12 cellular contexts compared by ENCODE assay signal in genomic region chr5:127988149-127988755, GRCh38.
A peak's percentile ranks its signal among the peaks of the same experiment; 100 is the strongest.
DNase-seq lines count a peak whose midpoint lies in the region; ATAC-seq and TF ChIP-seq lines count a peak whose summit lies in the region.
"Had no signal": no experiment of that assay in that cellular context is flagged by ENCODE, and none has a peak within 500 bp of the region (broad histone marks: within the 10 kb centered on the region; RNA-seq: fewer than 3 reads in every experiment).

No MANE protein-coding gene starts in this region.

- no peak for ATAC-seq in heart left ventricle
- no peak for ATAC-seq in GM21619 (IDR thresholded peaks at IDR 0.05; ENCODE audit: unreplicated experiment)
- ATAC-seq in HG03520 (IDR thresholded peaks at IDR 0.05; ENCODE audit: unreplicated experiment), result no peak
- ATAC-seq in GM21717 (IDR thresholded peaks at IDR 0.05; ENCODE audit: unreplicated experiment), result no peak
- ATAC-seq: T-helper 17 cell had no signal

- no peak overlapping the region for H3K4me3 Mint-ChIP-seq in activated T-cell treated with anti-CD3 and anti-CD28 coated beads, Interleukin-2, amount 50 U/mL, for 24 hours
- H3K4me3 Mint-ChIP-seq: T-helper 17 cell had no signal

- TF ChIP-seq CTCF in left ventricle myocardium inferior (IDR thresholded peaks at IDR 0.05; ENCODE audit: borderline replicate concordance), result no peak
- no peak for TF ChIP-seq CTCF in heart left ventricle (IDR thresholded peaks at IDR 0.05)
- no peak for TF ChIP-seq CTCF in PC-9 (conservative IDR thresholded peaks at IDR 0.05)
- no peak for TF ChIP-seq CTCF in fibroblast of lung (conservative IDR thresholded peaks at IDR 0.05 in 1 of 2, IDR thresholded peaks at IDR 0.05 in 1 of 2; ENCODE audit: low read depth in 1 of 2, low read length in 2 of 2)

- no peaks in the 10 kb centered on the region for H3K36me3 ChIP-seq in left ventricle myocardium inferior
- no peaks in the 10 kb centered on the region for H3K36me3 ChIP-seq in heart left ventricle
- peaks cover 3% of the 10 kb centered on the region; the same call in 1 of the 2 replicates for H3K36me3 ChIP-seq in PC-9 (ENCODE audit: low read depth)
- no peaks in the 10 kb centered on the region for H3K36me3 ChIP-seq in fibroblast of lung (ENCODE audit: control insufficient read depth, insufficient read depth, low read length)
- H3K36me3 ChIP-seq: adrenal gland, thoracic aorta had no signal

- CTCF ChIA-PET in PC-9 (lab: Charles Lee), result no interaction called here

- TF ChIP-seq POLR2A in heart left ventricle (IDR thresholded peaks at IDR 0.05), result no peak

- H3K79me2 ChIP-seq in PC-9 (ENCODE audit: low read depth), result no peaks in the 10 kb centered on the region
- no peaks in the 10 kb centered on the region for H3K79me2 ChIP-seq in fibroblast of lung (ENCODE audit: control insufficient read depth, insufficient read depth, low read length)

- H3K27me3 ChIP-seq in left ventricle myocardium inferior (ENCODE audit: low read depth), result no peaks in the 10 kb centered on the region
- H3K27me3 ChIP-seq in heart left ventricle, result no peaks in the 10 kb centered on the region
- H3K27me3 ChIP-seq in PC-9 (ENCODE audit: insufficient read depth, low read depth), result no peaks in the 10 kb centered on the region
- H3K27me3 ChIP-seq in fibroblast of lung (ENCODE audit: control insufficient read depth, insufficient read depth, low read length), result no peaks in the 10 kb centered on the region
- H3K27me3 ChIP-seq: adrenal gland had no signal

- H3K4me1 ChIP-seq in left ventricle myocardium inferior (peaks cover 15% of the 10 kb centered on the region), heart left ventricle (peaks cover 0 to 16% (median 12%) of the 10 kb centered on the region in 12 donors), PC-9 (replicated peaks; ENCODE audit: insufficient read depth) (peaks cover 14% of the 10 kb centered on the region), fibroblast of lung (ENCODE audit: control insufficient read depth, extremely low read depth, insufficient read depth, low read length) (peaks cover 9% of the 10 kb centered on the region)
- H3K4me1 ChIP-seq: adrenal gland had no signal

- H3K4me2 ChIP-seq in PC-9 (peak overlapping the region; percentile 30), fibroblast of lung (ENCODE audit: extremely low read depth, insufficient read depth, low read length) (peak overlapping the region; percentile 87)

- H3K9me3 Mint-ChIP-seq in activated T-cell treated with anti-CD3 and anti-CD28 coated beads, Interleukin-2, amount 50 U/mL, for 24 hours, result peaks cover 4% of the 10 kb centered on the region

- H4K20me1 ChIP-seq in PC-9 (ENCODE audit: insufficient read depth), result no peaks in the 10 kb centered on the region
- H4K20me1 ChIP-seq in fibroblast of lung (ENCODE audit: control insufficient read depth, extremely low read depth, insufficient read depth, low read length), result no peaks in the 10 kb centered on the region

- H3K9me3 ChIP-seq in left ventricle myocardium inferior (replicated peaks) (no peaks in the 10 kb centered on the region), heart left ventricle (peaks cover 0 to 7% (median 0%) of the 10 kb centered on the region in 12 donors), PC-9 (ENCODE audit: insufficient read depth, low read depth) (peaks cover 14% of the 10 kb centered on the region), fibroblast of lung (ENCODE audit: control insufficient read depth, insufficient read depth, low read depth, low read length) (no peaks in the 10 kb centered on the region)
- H3K9me3 ChIP-seq: adrenal gland, thoracic aorta had no signal

- DNase-seq in left ventricle myocardium inferior, result no peak
- no peak for DNase-seq in heart left ventricle
- DNase-seq in PC-9, result peak; percentile 53 to 81
- DNase-seq in fibroblast of lung (ENCODE audit: low read depth in 2 of 2), result peak; percentile 89 to 90
- DNase-seq in activated T-cell treated with anti-CD3 and anti-CD28 coated beads, Interleukin-2, amount 50 U/mL, for 24 hours, result no peak
- DNase-seq: T-helper 17 cell had no signal

- H3K36me3 Mint-ChIP-seq in activated T-cell treated with anti-CD3 and anti-CD28 coated beads, Interleukin-2, amount 50 U/mL, for 24 hours (ENCODE audit: low read depth), result peaks cover 14% of the 10 kb centered on the region

- H3K27ac ChIP-seq in left ventricle myocardium inferior (replicated peaks), result peak overlapping the region; percentile 47
- no peak overlapping the region for H3K27ac ChIP-seq in heart left ventricle
- H3K27ac ChIP-seq in PC-9, result peak overlapping the region; percentile 49
- peak overlapping the region; percentile 43 for H3K27ac ChIP-seq in fibroblast of lung (ENCODE audit: insufficient read depth, low read length)
- H3K27ac ChIP-seq: adrenal gland, skin epidermis, thoracic aorta had no signal

- H3K27ac Mint-ChIP-seq in activated T-cell treated with anti-CD3 and anti-CD28 coated beads, Interleukin-2, amount 50 U/mL, for 24 hours, result no peak overlapping the region
- H3K27ac Mint-ChIP-seq: T-helper 17 cell had no signal

- no peak overlapping the region for H3K4me3 ChIP-seq in left ventricle myocardium inferior
- H3K4me3 ChIP-seq in heart left ventricle, result no peak overlapping the region
- no peak overlapping the region for H3K4me3 ChIP-seq in PC-9
- H3K4me3 ChIP-seq in fibroblast of lung (replicated peaks in 1 of 4; ENCODE audit: control extremely low read depth in 1 of 4, insufficient read depth in 1 of 4, low read depth in 3 of 4, low read length in 4 of 4), result no peak overlapping the region
- H3K4me3 ChIP-seq: adrenal gland, skin epidermis, thoracic aorta had no signal

- intact Hi-C loops in left ventricle myocardium inferior (cut with micrococcal nuclease) (no loop called here), heart left ventricle (cut with DNase I) (no loop called here), PC-9 (cut with micrococcal nuclease; ENCODE audit: unreplicated experiment) (loop anchor here (2.0 to 5.0 kb wide), 3 partner anchors 51 to 111 kb away; partner anchors contain the start of gene SLC12A2)

- H3K27me3 Mint-ChIP-seq in activated T-cell treated with anti-CD3 and anti-CD28 coated beads, Interleukin-2, amount 50 U/mL, for 24 hours, result no peaks in the 10 kb centered on the region
- H3K27me3 Mint-ChIP-seq: T-helper 17 cell had no signal

- H3K9me2 ChIP-seq in PC-9 (ENCODE audit: insufficient read depth), result no peaks in the 10 kb centered on the region

- H2AFZ ChIP-seq in PC-9, result peak overlapping the region; percentile 71
- H2AFZ ChIP-seq in fibroblast of lung (ENCODE audit: low read length), result peak overlapping the region; percentile 31

- BruUV-seq in PC-9 (replicated peaks; lab: Mats Ljungman, UMichigan), result no TSS peak

- H3K9ac ChIP-seq in fibroblast of lung (ENCODE audit: insufficient read depth, low read length), result no peak overlapping the region

- peaks cover 11% of the 10 kb centered on the region for H3F3A ChIP-seq in PC-9 (ENCODE audit: insufficient read depth, low read depth)

- no peaks in the 10 kb centered on the region for H3K4me1 Mint-ChIP-seq in activated T-cell treated with anti-CD3 and anti-CD28 coated beads, Interleukin-2, amount 50 U/mL, for 24 hours (ENCODE audit: low read depth)
- H3K4me1 Mint-ChIP-seq: T-helper 17 cell had no signal

- POLR2A ChIA-PET in PC-9 (lab: Charles Lee; ENCODE audit: unreplicated experiment), result interaction anchor here (0.5 kb wide), 1 partner anchor 43 kb away, joined by 4 read pairs; no protein-coding TSS in a partner anchor

Comparison
In these comparisons a context has a peak if more than half of its experiments do, and no peak if none do; other contexts are left out.
1. H3K27ac ChIP-seq: peak in left ventricle myocardium inferior (single experiment), PC-9 (single experiment) and fibroblast of lung (single experiment); none in heart left ventricle (0 of 12).
2. DNase-seq: peak in PC-9 (2 of 2) and fibroblast of lung (2 of 2); none in left ventricle myocardium inferior (single experiment), heart left ventricle (0 of 5) and activated T-cell treated with anti-CD3 and anti-CD28 coated beads, Interleukin-2, amount 50 U/mL, for 24 hours (single experiment).